ENCODE assay signal across 8 cellular contexts in the genomic region with DNA sequence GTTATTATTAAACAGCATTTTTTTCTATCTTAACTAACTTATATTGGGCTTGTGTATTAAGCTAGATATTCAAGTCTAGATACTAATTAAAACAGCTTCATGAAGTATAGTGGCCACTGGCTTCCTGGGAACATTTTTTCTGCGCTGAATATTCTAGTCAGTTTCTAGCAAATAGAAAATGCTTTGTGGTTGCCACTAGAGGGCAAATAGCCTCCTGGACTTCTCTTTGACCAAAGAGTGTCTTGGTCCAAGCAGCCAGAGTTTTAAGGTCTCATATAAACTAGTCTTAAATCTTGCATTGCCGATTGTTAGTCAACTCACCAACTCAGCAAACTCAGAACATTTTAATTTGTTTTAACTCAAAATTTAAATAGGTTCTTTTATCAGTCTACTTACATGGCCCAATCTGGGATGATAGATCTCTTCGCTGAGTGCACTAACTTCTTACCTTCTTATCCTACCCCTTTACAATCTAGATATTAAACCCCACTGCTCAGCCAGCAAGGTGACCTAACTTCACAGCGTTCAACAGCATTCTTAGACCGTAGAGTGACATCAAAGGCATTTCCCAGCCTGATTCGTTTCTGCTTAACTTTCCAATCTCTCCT. TPM values are rescaled to one million over a fixed set of nuclear protein-coding genes. Genes with fewer than 3 reads are reported as not detected.
DNase-seq lines count a peak whose midpoint lies in the region; ATAC-seq and TF ChIP-seq lines count a peak whose summit lies in the region.

No MANE protein-coding gene starts in this region.

- H3K4me1 Mint-ChIP-seq in Caco-2 (ENCODE audit: low read depth, unreplicated experiment): peaks cover 8% of the 10 kb centered on the region
- H3K4me1 Mint-ChIP-seq in natural killer cell treated with Interleukin-12 subunit alpha and Interleukin-12 subunit beta and Interleukin-15 and Interleukin-18, amount 100 ng/mL, for 72 hours (ENCODE audit: low read depth in 2 of 2): no peaks in the 10 kb centered on the region

- no peak overlapping the region for H3K27ac Mint-ChIP-seq in Caco-2 (ENCODE audit: unreplicated experiment)
- no peak overlapping the region for H3K27ac Mint-ChIP-seq in natural killer cell treated with Interleukin-12 subunit alpha and Interleukin-12 subunit beta and Interleukin-15 and Interleukin-18, amount 100 ng/mL, for 72 hours

- H3K9me3 ChIP-seq in Caco-2: no peaks in the 10 kb centered on the region; the same call in 1 of the 2 replicates

- ATAC-seq in HG02938 (IDR thresholded peaks at IDR 0.05; ENCODE audit: unreplicated experiment) (peak; percentile 58), HG02610 (IDR thresholded peaks at IDR 0.05; ENCODE audit: unreplicated experiment) (no peak), HG03095 (IDR thresholded peaks at IDR 0.05; ENCODE audit: unreplicated experiment) (no peak)
- ATAC-seq in natural killer cell treated with Interleukin-12 subunit alpha and Interleukin-12 subunit beta and Interleukin-15 and Interleukin-18, amount 100 ng/mL, for 72 hours: no peak

- H3K4me3 ChIP-seq in Caco-2 (ENCODE audit: low read depth, low read length): no peak overlapping the region

- intact Hi-C loops in Caco-2 (cut with micrococcal nuclease; ENCODE audit: unreplicated experiment): loop anchor here (1.0 kb wide), 2 partner anchors 40 to 244 kb away; no protein-coding TSS in a partner anchor

- peaks cover 18% of the 10 kb centered on the region for H3K27me3 Mint-ChIP-seq in Caco-2 (ENCODE audit: insufficient read depth, unreplicated experiment)
- H3K27me3 Mint-ChIP-seq in natural killer cell treated with Interleukin-12 subunit alpha and Interleukin-12 subunit beta and Interleukin-15 and Interleukin-18, amount 100 ng/mL, for 72 hours: peaks cover 22 to 27% of the 10 kb centered on the region in 2 donors

- H3K9me3 Mint-ChIP-seq in Caco-2 (ENCODE audit: unreplicated experiment): no peaks in the 10 kb centered on the region
- peaks cover 2% of the 10 kb centered on the region for H3K9me3 Mint-ChIP-seq in natural killer cell treated with Interleukin-12 subunit alpha and Interleukin-12 subunit beta and Interleukin-15 and Interleukin-18, amount 100 ng/mL, for 72 hours

- no peak overlapping the region for H3K4me3 Mint-ChIP-seq in Caco-2 (ENCODE audit: unreplicated experiment)
- no peak overlapping the region for H3K4me3 Mint-ChIP-seq in natural killer cell treated with Interleukin-12 subunit alpha and Interleukin-12 subunit beta and Interleukin-15 and Interleukin-18, amount 100 ng/mL, for 72 hours

- POLR2A ChIA-PET in Caco-2 (lab: Charles Lee): no interaction called here

- H3K36me3 ChIP-seq in Caco-2 (ENCODE audit: control insufficient read depth, insufficient read depth, low read length): no peaks in the 10 kb centered on the region

- CTCF ChIA-PET in Caco-2 (lab: Charles Lee): no interaction called here

- peak; percentile 42 to 69 for TF ChIP-seq CTCF in Caco-2 (IDR thresholded peaks at IDR 0.05; ENCODE audit: insufficient read depth in 1 of 2, low read depth in 1 of 2, low read length in 1 of 2, severe bottlenecking in 1 of 2, unreplicated experiment in 1 of 2)

- no TSS peak for BruUV-seq in Caco-2 (replicated peaks; lab: Mats Ljungman, UMichigan)

- DNase-seq in Caco-2 (peak in 1 of 2 experiments; percentile 8), amniotic epithelial cell (ENCODE audit: low read depth) (peak; percentile 67), kidney glomerular epithelial cell (lab: John Stamatoyannopoulos, UW) (peak; percentile 78)
- no peak for DNase-seq in natural killer cell treated with Interleukin-12 subunit alpha and Interleukin-12 subunit beta and Interleukin-15 and Interleukin-18, amount 100 ng/mL, for 72 hours (ENCODE audit: low spot score)
- DNase-seq in activated T-cell treated with anti-CD3 and anti-CD28 coated beads, Interleukin-2, amount 50 U/mL, for 1 hour: no peak

- H3K4me1 ChIP-seq in Caco-2: peaks cover 7% of the 10 kb centered on the region; the same call in 1 of the 2 replicates

- H3K36me3 Mint-ChIP-seq in Caco-2 (ENCODE audit: insufficient read depth, unreplicated experiment): no peaks in the 10 kb centered on the region
- H3K36me3 Mint-ChIP-seq in natural killer cell treated with Interleukin-12 subunit alpha and Interleukin-12 subunit beta and Interleukin-15 and Interleukin-18, amount 100 ng/mL, for 72 hours: no peaks in the 10 kb centered on the region

- no peaks in the 10 kb centered on the region for H3K27me3 ChIP-seq in Caco-2 (replicated peaks; ENCODE audit: control insufficient read depth, insufficient read depth, low read length)

RNA-seq across cellular contexts. Expression of gene ID4, which starts 24.6 kb away (rescaled TPM):
- not detected in 2 replicates for total RNA-seq in Caco-2 (2022)
- total RNA-seq in natural killer cell treated with Interleukin-12 subunit alpha and Interleukin-12 subunit beta and Interleukin-15 and Interleukin-18, amount 100 ng/mL, for 72 hours: not detected

Comparison
In these comparisons a context has a peak if more than half of its experiments do, and no peak if none do; other contexts are left out.
1. DNase-seq: peak in amniotic epithelial cell (single experiment) and kidney glomerular epithelial cell (single experiment); none in natural killer cell treated with Interleukin-12 subunit alpha and Interleukin-12 subunit beta and Interleukin-15 and Interleukin-18, amount 100 ng/mL, for 72 hours (single experiment) and activated T-cell treated with anti-CD3 and anti-CD28 coated beads, Interleukin-2, amount 50 U/mL, for 1 hour (single experiment).